Comparison of ENCODE assay signal across 19 cellular contexts in genomic region chr14:37048666-37049071, GRCh38.
DNase-seq lines count a peak whose midpoint lies in the region; ATAC-seq and TF ChIP-seq lines count a peak whose summit lies in the region.
"Had no signal": no experiment of that assay in that cellular context is flagged by ENCODE, and none has a peak within 500 bp of the region (broad histone marks: within the 10 kb centered on the region; RNA-seq: fewer than 3 reads in every experiment).

No MANE protein-coding gene starts in this region.

- H3K36me3 ChIP-seq in GM23248 (ENCODE audit: low read depth) (no peaks in the 10 kb centered on the region), PC-9 (ENCODE audit: low read depth) (no peaks in the 10 kb centered on the region), mammary epithelial cell (ENCODE audit: insufficient read depth, low read length) (no peaks in the 10 kb centered on the region), left lung (no peaks in the 10 kb centered on the region), HAP-1 (replicated peaks) (no peaks in the 10 kb centered on the region)

- dilution Hi-C loops in mammary epithelial cell (cut with HindIII; ENCODE audit: low sequenced_read_pairs) = no loop called here

- H3K9ac ChIP-seq in GM23248 (no peak overlapping the region), mammary epithelial cell (ENCODE audit: insufficient read depth, low read length) (no peak overlapping the region)

- 0 out of 2 replicates have a peak, but pooled peaks cover 7% of the 10 kb centered on the region for H3F3A ChIP-seq in GM23248 (ENCODE audit: insufficient read depth)
- peaks cover 5% of the 10 kb centered on the region; the same call in 1 of the 2 replicates for H3F3A ChIP-seq in PC-9 (ENCODE audit: insufficient read depth, low read depth)

- H3K27ac ChIP-seq in GM23248 = no peak overlapping the region
- peak overlapping the region; percentile 61 for H3K27ac ChIP-seq in PC-9
- H3K27ac ChIP-seq in mammary epithelial cell (ENCODE audit: insufficient read depth, low read depth, low read length) = peak overlapping the region; percentile 52
- H3K27ac ChIP-seq in left lung = no peak overlapping the region

- H3K9me2 ChIP-seq in GM23248 (ENCODE audit: insufficient read depth) = no peaks in the 10 kb centered on the region
- no peaks in the 10 kb centered on the region for H3K9me2 ChIP-seq in PC-9 (ENCODE audit: insufficient read depth)

- ATAC-seq in left lung (peak; percentile 52), GM21360 (IDR thresholded peaks at IDR 0.05; ENCODE audit: unreplicated experiment) (no peak)
- ATAC-seq: activated CD4-positive, CD25-positive, alpha-beta regulatory T cell treated with anti-CD3 and anti-CD28 coated beads, Interleukin-2, amount 50 U/mL, for 24 hours; activated CD8-positive, alpha-beta T cell treated with anti-CD3 and anti-CD28 coated beads for 36 hours; activated naive CD8-positive, alpha-beta T cell treated with anti-CD3 and anti-CD28 coated beads, Interleukin-2, amount 50 U/mL, for 24 hours; Right ventricle myocardium inferior had no signal

- no peaks in the 10 kb centered on the region for H3K9me3 ChIP-seq in GM23248 (ENCODE audit: low read depth)
- H3K9me3 ChIP-seq in PC-9 (ENCODE audit: insufficient read depth, low read depth) = no peaks in the 10 kb centered on the region
- no peaks in the 10 kb centered on the region for H3K9me3 ChIP-seq in mammary epithelial cell (replicated peaks; ENCODE audit: insufficient read depth, low read length)
- peaks cover 0 to 1% of the 10 kb centered on the region in 2 donors for H3K9me3 ChIP-seq in left lung
- no peaks in the 10 kb centered on the region for H3K9me3 ChIP-seq in HAP-1

- POLR2A ChIA-PET in PC-9 (lab: Charles Lee; ENCODE audit: unreplicated experiment) = no interaction called here

- TF ChIP-seq CTCF in PC-9 (conservative IDR thresholded peaks at IDR 0.05) (no peak), mammary epithelial cell (conservative IDR thresholded peaks at IDR 0.05 in 1 of 2, IDR thresholded peaks at IDR 0.05 in 1 of 2; ENCODE audit: extremely low read depth in 1 of 2, insufficient read depth in 1 of 2, low read depth in 1 of 2, low read length in 2 of 2) (no peak), left lung (IDR thresholded peaks at IDR 0.05) (no peak), GM13977 (IDR thresholded peaks at IDR 0.05; ENCODE audit: extremely low read depth, insufficient read depth, missing control alignments) (no peak)

- intact Hi-C loops in PC-9 (cut with micrococcal nuclease; ENCODE audit: unreplicated experiment) = loop anchor here (10.0 kb wide), 1 partner anchor 104 kb away; no protein-coding TSS in a partner anchor
- intact Hi-C loops in mammary epithelial cell (cut with micrococcal nuclease) = no loop called here
- intact Hi-C loops in left lung (cut with DNase I) = no loop called here

- CTCF ChIA-PET in PC-9 (lab: Charles Lee) (no interaction called here), mammary epithelial cell (lab: Charles Lee; ENCODE audit: low non-redundant PET) (no interaction called here)

- H4K20me1 ChIP-seq in GM23248 (ENCODE audit: insufficient read depth) (no peaks in the 10 kb centered on the region), PC-9 (ENCODE audit: insufficient read depth) (no peaks in the 10 kb centered on the region), mammary epithelial cell (ENCODE audit: insufficient read depth, low read length) (no peaks in the 10 kb centered on the region)

- peak overlapping the region; percentile 31 for H3K4me2 ChIP-seq in GM23248 (ENCODE audit: unreplicated experiment)
- peak overlapping the region; percentile 20 for H3K4me2 ChIP-seq in PC-9
- H3K4me2 ChIP-seq in mammary epithelial cell (ENCODE audit: insufficient read depth, low read depth, low read length) = peak overlapping the region; percentile 47

- BruUV-seq in PC-9 (replicated peaks; lab: Mats Ljungman, UMichigan) (no TSS peak), mammary epithelial cell (replicated peaks; lab: Mats Ljungman, UMichigan) (no TSS peak)

- H3K79me2 ChIP-seq in GM23248 (ENCODE audit: insufficient read depth) = no peaks in the 10 kb centered on the region
- no peaks in the 10 kb centered on the region for H3K79me2 ChIP-seq in PC-9 (ENCODE audit: low read depth)
- H3K79me2 ChIP-seq in mammary epithelial cell (ENCODE audit: insufficient read depth, low read length) = no peaks in the 10 kb centered on the region

- peaks cover 22% of the 10 kb centered on the region for H3K4me1 ChIP-seq in GM23248 (ENCODE audit: insufficient read depth)
- peaks cover 16% of the 10 kb centered on the region for H3K4me1 ChIP-seq in PC-9 (replicated peaks; ENCODE audit: insufficient read depth)
- peaks cover 22% of the 10 kb centered on the region for H3K4me1 ChIP-seq in mammary epithelial cell (ENCODE audit: insufficient read depth, low read length)
- H3K4me1 ChIP-seq in left lung = no peaks in the 10 kb centered on the region
- no peaks in the 10 kb centered on the region for H3K4me1 ChIP-seq in HAP-1

- H3K4me3 ChIP-seq in GM23248 (no peak overlapping the region), PC-9 (no peak overlapping the region), mammary epithelial cell (replicated peaks in 1 of 3; ENCODE audit: insufficient read depth in 1 of 3, low read depth in 2 of 3, low read length in 3 of 3) (no peak overlapping the region), left lung (no peak overlapping the region), HAP-1 (no peak overlapping the region)

- DNase-seq in GM23248 (peak; percentile 62), PC-9 (peak in 1 of 2 experiments; percentile 52), mammary epithelial cell (peak; percentile 88), left lung (no peak), GM13977 (ENCODE audit: low spot score) (no peak), DMS53 treated with DMSO at 0.1 percent for 48 hours (lab: John Stamatoyannopoulos, UW; ENCODE audit: unreplicated experiment) (no peak), HAP-1 (ENCODE audit: low spot score in 2 of 2) (no peak)
- DNase-seq: activated CD8-positive, alpha-beta T cell treated with anti-CD3 and anti-CD28 coated beads for 36 hours; activated effector memory CD4-positive, alpha-beta T cell treated with anti-CD3 and anti-CD28 coated beads, Interleukin-2, amount 50 U/mL, for 16 hours; activated naive CD8-positive, alpha-beta T cell treated with anti-CD3 and anti-CD28 coated beads, Interleukin-2, amount 50 U/mL, for 24 hours; activated T-cell treated with anti-CD3 and anti-CD28 coated beads for 4 hours; dermis blood vessel endothelial cell; foreskin melanocyte; NCI-H1436 treated with DMSO at 0.1 percent for 48 hours; NCI-H524; posterior cingulate gyrus had no signal

- H3K27me3 ChIP-seq in GM23248 (replicated peaks; ENCODE audit: insufficient read depth) (no peaks in the 10 kb centered on the region), PC-9 (ENCODE audit: insufficient read depth, low read depth) (no peaks in the 10 kb centered on the region), mammary epithelial cell (ENCODE audit: insufficient read depth, low read length) (no peaks in the 10 kb centered on the region), left lung (no peaks in the 10 kb centered on the region), HAP-1 (ENCODE audit: low read depth) (no peaks in the 10 kb centered on the region)

- H2AFZ ChIP-seq in GM23248 (no peak overlapping the region), PC-9 (no peak overlapping the region), mammary epithelial cell (ENCODE audit: low read depth, low read length) (peak overlapping the region; percentile 66)

- in situ Hi-C loops in GM23248 (cut with MboI) (no loop called here), mammary epithelial cell (cut with MboI; ENCODE audit: low sequenced_read_pairs in 2 of 2) (no loop called here), GM13977 (cut with MboI; ENCODE audit: low pct_unique_long_range_greater_than_20kb, low sequenced_read_pairs, unreplicated experiment) (no loop called here), HAP-1 (cut with MboI; ENCODE audit: low sequenced_read_pairs) (no loop called here)

Comparison
In these comparisons a context has a peak if more than half of its experiments do, and no peak if none do; other contexts are left out.
1. DNase-seq: peak in GM23248 (single experiment) and mammary epithelial cell (single experiment); none in left lung (0 of 2), GM13977 (single experiment), DMS53 treated with DMSO at 0.1 percent for 48 hours (single experiment) and HAP-1 (0 of 2).
2. H3K27ac ChIP-seq: peak in PC-9 (single experiment) and mammary epithelial cell (single experiment); none in GM23248 (single experiment) and left lung (0 of 2).
3. Peak in every context shown above with its lines, with median percentiles within 50 percentile points of each other: H3K4me2 ChIP-seq.